ENCODE assay signal across 22 cellular contexts in genomic region chr3:51706021-51706485, GRCh38. TPM values are rescaled to one million over a fixed set of nuclear protein-coding genes. Genes with fewer than 3 reads are reported as not detected.
DNase-seq lines count a peak whose midpoint lies in the region; ATAC-seq, FAIRE-seq and TF ChIP-seq lines count a peak whose summit lies in the region.
"Had no signal": no experiment of that assay in that cellular context is flagged by ENCODE, and none has a peak within 500 bp of the region (broad histone marks: within the 10 kb centered on the region; RNA-seq: fewer than 3 reads in every experiment).

No MANE protein-coding gene starts in this region.

- H3K79me2 ChIP-seq in SK-N-SH (ENCODE audit: insufficient read depth) (no peaks in the 10 kb centered on the region), osteoblast (ENCODE audit: insufficient read depth, low read length) (no peaks in the 10 kb centered on the region)

- no peaks in the 10 kb centered on the region for H3F3A ChIP-seq in SK-N-SH (replicated peaks; ENCODE audit: insufficient read depth)

- no peak overlapping the region for H3K4me2 ChIP-seq in SK-N-SH
- no peak overlapping the region for H3K4me2 ChIP-seq in osteoblast (ENCODE audit: insufficient read depth, low read length)
- H3K4me2 ChIP-seq: BLaER1 treated with 17β-estradiol and CSF1 and Interleukin-3, amounts not matched to agents 10 nM and 100 nM had no signal

- intact Hi-C loops in A673 (cut with micrococcal nuclease; ENCODE audit: unreplicated experiment): no loop called here

- POLR2A ChIA-PET in SK-N-SH (lab: Yijun Ruan, JAX): interaction anchor here (0.5 kb wide), 1 partner anchor 448 kb away, joined by 3 read pairs; the partner anchor contains the start of gene POC1A
- POLR2A ChIA-PET in A673 (lab: Charles Lee; ENCODE audit: low non-redundant PET): no interaction called here

- BruUV-seq in A673 (replicated peaks; lab: Mats Ljungman, UMichigan): no TSS peak

- H3K9me3 ChIP-seq in SK-N-SH (no peaks in the 10 kb centered on the region), osteoblast (ENCODE audit: low read depth, low read length) (no peaks in the 10 kb centered on the region), A673 (ENCODE audit: low read depth, low read length, poor library complexity, severe bottlenecking) (no peaks in the 10 kb centered on the region)
- H3K9me3 ChIP-seq: BLaER1 treated with 17β-estradiol and CSF1 and Interleukin-3, amounts not matched to agents 10 nM and 100 nM; Caco-2; gastroesophageal sphincter; MG63; mucosa of descending colon; neutrophil had no signal

- no peak; the same call in 2 of the 3 replicates for ATAC-seq in SK-N-SH treated with all-trans-retinoic acid at 6 μM for 48 hours
- ATAC-seq: GM12878 had no signal

- H3K27ac ChIP-seq in SK-N-SH (ENCODE audit: low read depth in 2 of 2, low read length in 1 of 2) (no peak overlapping the region), coronary artery (no peak overlapping the region), osteoblast (ENCODE audit: low read depth, low read length) (no peak overlapping the region), A673 (ENCODE audit: low read depth, low read length, poor library complexity, severe bottlenecking) (no peak overlapping the region)
- H3K27ac ChIP-seq: BLaER1 treated with 17β-estradiol and CSF1 and Interleukin-3, amounts not matched to agents 10 nM and 100 nM; gastroesophageal sphincter; neutrophil; SK-N-MC had no signal

- H3K4me3 ChIP-seq in SK-N-SH (ENCODE audit: low read depth in 2 of 2, low read length in 1 of 2) (no peak overlapping the region), coronary artery (no peak overlapping the region), osteoblast (ENCODE audit: insufficient read depth, low read length) (no peak overlapping the region), A673 (ENCODE audit: low read depth, low read length, poor library complexity, severe bottlenecking) (no peak overlapping the region)
- H3K4me3 ChIP-seq: BLaER1 treated with 17β-estradiol and CSF1 and Interleukin-3, amounts not matched to agents 10 nM and 100 nM; GM12878; MG63; mucosa of descending colon; SK-N-MC had no signal

- H3K9ac ChIP-seq in SK-N-SH: no peak overlapping the region
- H3K9ac ChIP-seq: BLaER1 treated with 17β-estradiol and CSF1 and Interleukin-3, amounts not matched to agents 10 nM and 100 nM had no signal

- H4K20me1 ChIP-seq in SK-N-SH (ENCODE audit: insufficient read depth) (peaks cover 48% of the 10 kb centered on the region), osteoblast (ENCODE audit: insufficient read depth, low read length) (peaks cover 31% of the 10 kb centered on the region)

- TF ChIP-seq CTCF in SK-N-SH (IDR thresholded peaks at IDR 0.05) (no peak), D721Med (IDR thresholded peaks at IDR 0.05; ENCODE audit: insufficient read depth, missing control alignments) (no peak), coronary artery (IDR thresholded peaks at IDR 0.05) (no peak), osteoblast (IDR thresholded peaks at IDR 0.05; ENCODE audit: extremely low read depth, low read depth, low read length) (no peak), A673 (conservative IDR thresholded peaks at IDR 0.05; ENCODE audit: low read depth, low read length) (no peak)

- peaks cover 0 to 13% of the 10 kb centered on the region in 2 experiments for H3K36me3 ChIP-seq in SK-N-SH (replicated peaks in 1 of 2; ENCODE audit: control insufficient read depth in 1 of 2, insufficient read depth in 2 of 2, low read length in 1 of 2)
- H3K36me3 ChIP-seq in osteoblast (ENCODE audit: insufficient read depth, low read length): no peaks in the 10 kb centered on the region
- H3K36me3 ChIP-seq in A673 (ENCODE audit: insufficient read depth, low read length, poor library complexity, severe bottlenecking): no peaks in the 10 kb centered on the region
- H3K36me3 ChIP-seq: MG63 had no signal

- H3K27me3 ChIP-seq in SK-N-SH (ENCODE audit: insufficient read depth) (no peaks in the 10 kb centered on the region), osteoblast (ENCODE audit: insufficient read depth, low read length) (peaks cover 10% of the 10 kb centered on the region), A673 (replicated peaks; ENCODE audit: insufficient read depth, low read depth, low read length, poor library complexity) (no peaks in the 10 kb centered on the region)
- H3K27me3 ChIP-seq: MG63 had no signal

- TF ChIP-seq RAD21 in SK-N-SH (IDR thresholded peaks at IDR 0.05; ENCODE audit: low read length): no peak

- FAIRE-seq in D721Med (lab: Jason Lieb, UNC): no peak
- FAIRE-seq: endometrium, GM12878, H1, RCC 7860 had no signal

- H2AFZ ChIP-seq in SK-N-SH (ENCODE audit: low read depth) (no peak overlapping the region), osteoblast (ENCODE audit: low read length) (no peak overlapping the region)

- no peak for TF ChIP-seq EP300 in SK-N-SH (IDR thresholded peaks at IDR 0.05; ENCODE audit: borderline replicate concordance in 1 of 2, low read depth in 1 of 2, low read length in 1 of 2)

- WGBS in SK-N-SH (ENCODE audit: low lambda C conversion rate): 65% methylated on average over 3 of the region's 3 CpGs

- H3K9me2 ChIP-seq in SK-N-SH: no peaks in the 10 kb centered on the region

- DNase-seq in SK-N-SH (peak; percentile 71), D721Med (ENCODE audit: insufficient read length, low spot score) (peak; percentile 15), coronary artery (ENCODE audit: low spot score) (peak; percentile 9), osteoblast (ENCODE audit: insufficient read length, low spot score, missing footprints) (peak; percentile 80), A673 (ENCODE audit: low spot score) (no peak), cerebellar cortex (ENCODE audit: low spot score) (no peak), NK-92 (lab: John Stamatoyannopoulos, UW; ENCODE audit: unreplicated experiment) (no peak)
- DNase-seq: cortex of kidney, KBM-7, MG63 had no signal

- CTCF ChIA-PET in SK-N-SH (lab: Yijun Ruan, JAX) (interaction anchor here (0.5 to 9.6 kb wide), 8 partner anchors 11 to 1718 kb away, joined by 3 to 89 read pairs (median 9); no protein-coding TSS in a partner anchor), A673 (lab: Charles Lee) (interaction anchor here (0.9 kb wide), 1 partner anchor 206 kb away, joined by 3 read pairs; no protein-coding TSS in a partner anchor)

- peaks cover 0 to 28% of the 10 kb centered on the region in 2 experiments; a peak in 1 of 4 replicates for H3K4me1 ChIP-seq in SK-N-SH (ENCODE audit: control insufficient read depth in 1 of 2, insufficient read depth in 2 of 2, low read depth in 1 of 2, low read length in 1 of 2)
- H3K4me1 ChIP-seq in osteoblast (ENCODE audit: insufficient read depth, low read length): no peaks in the 10 kb centered on the region
- no peaks in the 10 kb centered on the region for H3K4me1 ChIP-seq in A673 (ENCODE audit: insufficient read depth, low read length, poor library complexity, severe bottlenecking)
- H3K4me1 ChIP-seq: Caco-2 had no signal

TF ChIP-seq in SK-N-SH, 30 proteins besides CTCF, POLR2A, EP300 and RAD21 (continues in another document):
- no peak for TF ChIP-seq JUND (IDR thresholded peaks at IDR 0.05)
- TF ChIP-seq POLR2AphosphoS5 (IDR thresholded peaks at IDR 0.05; ENCODE audit: low read depth, low read length): no peak
- no peak for TF ChIP-seq PBX3 (IDR thresholded peaks at IDR 0.05)

TF ChIP-seq in SK-N-SH treated with all-trans-retinoic acid at 6 μM for 48 hours, 23 proteins besides CTCF, POLR2A, EP300 and RAD21 (continues in another document):
- TF ChIP-seq ZNF565 (CRISPR knock-in tag; conservative IDR thresholded peaks at IDR 0.05; ENCODE audit: low read depth) (no peak), TCF4 (CRISPR knock-in tag; IDR thresholded peaks at IDR 0.05; ENCODE audit: borderline replicate concordance) (no peak), CSRNP3 (CRISPR knock-in tag; IDR thresholded peaks at IDR 0.05) (no peak), ZNF8 (CRISPR knock-in tag; IDR thresholded peaks at IDR 0.05) (no peak)
- TF ChIP-seq, protein P1, sequence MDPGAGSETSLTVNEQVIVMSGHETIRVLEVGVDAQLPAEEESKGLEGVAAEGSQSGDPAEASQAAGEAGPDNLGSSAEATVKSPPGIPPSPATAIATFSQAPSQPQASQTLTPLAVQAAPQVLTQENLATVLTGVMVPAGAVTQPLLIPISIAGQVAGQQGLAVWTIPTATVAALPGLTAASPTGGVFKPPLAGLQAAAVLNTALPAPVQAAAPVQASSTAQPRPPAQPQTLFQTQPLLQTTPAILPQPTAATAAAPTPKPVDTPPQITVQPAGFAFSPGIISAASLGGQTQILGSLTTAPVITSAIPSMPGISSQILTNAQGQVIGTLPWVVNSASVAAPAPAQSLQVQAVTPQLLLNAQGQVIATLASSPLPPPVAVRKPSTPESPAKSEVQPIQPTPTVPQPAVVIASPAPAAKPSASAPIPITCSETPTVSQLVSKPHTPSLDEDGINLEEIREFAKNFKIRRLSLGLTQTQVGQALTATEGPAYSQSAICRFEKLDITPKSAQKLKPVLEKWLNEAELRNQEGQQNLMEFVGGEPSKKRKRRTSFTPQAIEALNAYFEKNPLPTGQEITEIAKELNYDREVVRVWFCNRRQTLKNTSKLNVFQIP (CRISPR knock-in tag; IDR thresholded peaks at IDR 0.05; ENCODE audit: borderline replicate concordance, low read depth): no peak

RNA-seq across cellular contexts. Expression of gene GRM2, which starts 0.8 kb away (rescaled TPM):
- polyA plus RNA-seq in SK-N-SH (2012; rRNA removed): 0.15 and 0.24 TPM in 2 replicates
- polyA plus RNA-seq in SK-N-SH (2012; cell fraction: cytosol; rRNA removed): 0.01 and 0.16 TPM in 2 replicates
- polyA plus RNA-seq in SK-N-SH (2012; cell fraction: nucleus; rRNA removed): 0.55 and 0.82 TPM in 2 replicates
- total RNA-seq in osteoblast (under 0.01 TPM in 1 of 2 replicates, not detected in the other), A673 (2021) (2.9 and 5.6 TPM in 2 replicates)
- total RNA-seq: Daoy had no signal

RNA-seq across cellular contexts. Expression of gene TEX264, which starts 35.0 kb away (rescaled TPM):
- polyA plus RNA-seq in SK-N-SH (2012; rRNA removed): 82.1 and 86.0 TPM in 2 replicates
- polyA plus RNA-seq in SK-N-SH (2012; cell fraction: cytosol; rRNA removed): 39.3 and 60.0 TPM in 2 replicates
- 71.2 and 84.0 TPM in 2 replicates for polyA plus RNA-seq in SK-N-SH (2012; cell fraction: nucleus; rRNA removed)
- total RNA-seq in osteoblast (55.4 and 56.1 TPM in 2 replicates), A673 (2021) (21.4 and 23.0 TPM in 2 replicates)

Comparison
In these comparisons a context has a peak if more than half of its experiments do, and no peak if none do; other contexts are left out.
1. DNase-seq: peak in SK-N-SH (single experiment), D721Med (single experiment), coronary artery (single experiment) and osteoblast (single experiment); none in A673 (single experiment), cerebellar cortex (single experiment) and NK-92 (single experiment).